In the genomic region with DNA sequence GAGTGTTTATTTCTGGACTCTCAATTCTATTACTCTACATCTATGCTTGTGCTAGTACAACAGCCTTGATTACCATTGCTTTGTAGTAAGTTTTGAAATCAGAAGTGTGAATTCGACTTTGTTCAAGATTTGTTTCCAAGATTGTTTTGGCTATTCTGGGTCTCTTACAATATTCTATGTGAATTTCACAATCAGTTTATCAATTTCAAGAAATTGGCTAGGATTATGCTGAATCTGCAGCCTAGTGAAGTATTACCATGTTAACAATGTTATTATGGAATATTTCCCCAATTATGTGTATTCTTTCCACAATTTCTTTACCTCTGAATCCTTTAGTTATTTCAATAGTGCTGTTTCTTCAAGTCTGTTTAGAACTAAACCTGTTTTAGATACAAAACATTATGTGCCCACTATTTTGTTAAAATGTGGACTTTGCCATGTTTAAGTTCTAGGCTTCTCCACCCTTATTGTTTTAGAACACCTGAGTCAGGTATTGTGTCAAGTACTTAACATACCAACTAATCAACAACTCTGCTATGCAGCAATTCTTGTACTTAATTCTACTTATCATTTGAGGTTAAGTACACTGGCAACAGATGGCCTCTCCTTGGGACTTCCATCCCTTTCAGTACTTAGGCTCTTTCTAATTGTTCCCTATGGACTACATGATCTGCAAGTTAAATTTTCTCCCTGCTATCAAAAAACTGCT, we compare ENCODE assay signal across 13 cellular contexts. TPM values are rescaled to one million over a fixed set of nuclear protein-coding genes. Genes with fewer than 3 reads are reported as not detected.
DNase-seq lines count a peak whose midpoint lies in the region; ATAC-seq and TF ChIP-seq lines count a peak whose summit lies in the region.
"Had no signal": no experiment of that assay in that cellular context is flagged by ENCODE, and none has a peak within 500 bp of the region (broad histone marks: within the 10 kb centered on the region; RNA-seq: fewer than 3 reads in every experiment).

No MANE protein-coding gene starts in this region.

- no peak overlapping the region for H4K8ac ChIP-seq in mesendoderm (ENCODE audit: low read depth, low read length)

- H3K56ac ChIP-seq in mesendoderm (ENCODE audit: low read length), result no peak overlapping the region

- intact Hi-C loops in HCT116 (cut with micrococcal nuclease), result no loop called here

- H3K9ac ChIP-seq in HCT116 (ENCODE audit: low read length), result no peak overlapping the region
- no peak overlapping the region for H3K9ac ChIP-seq in SK-N-MC (ENCODE audit: insufficient read length)
- no peak overlapping the region for H3K9ac ChIP-seq in mesendoderm (ENCODE audit: low read length)

- H3K4me1 ChIP-seq in HCT116 (ENCODE audit: control insufficient read depth in 1 of 2, insufficient read depth in 2 of 2, low read length in 2 of 2) (no peaks in the 10 kb centered on the region), mesendoderm (ENCODE audit: control insufficient read depth, low read depth, low read length) (no peaks in the 10 kb centered on the region)
- H3K4me1 ChIP-seq: testis had no signal

- H3K18ac ChIP-seq in mesendoderm (ENCODE audit: low read length), result no peak overlapping the region

- peak; percentile 18; the same call in 1 of the 2 replicates for ATAC-seq in HCT116

- no peak overlapping the region for H2BK5ac ChIP-seq in mesendoderm (ENCODE audit: low read length)

- H2BK120ac ChIP-seq in mesendoderm (ENCODE audit: low read depth, low read length), result no peak overlapping the region

- no peak overlapping the region for H2AFZ ChIP-seq in HCT116 (ENCODE audit: low read depth, low read length, poor library complexity, severe bottlenecking)

- H3K79me1 ChIP-seq in mesendoderm (ENCODE audit: low read length), result peaks cover 3% of the 10 kb centered on the region

- H3K27me3 ChIP-seq in HCT116 (ENCODE audit: insufficient read depth, low read length) (no peaks in the 10 kb centered on the region), mesendoderm (ENCODE audit: insufficient read depth, low read length, poor library complexity) (no peaks in the 10 kb centered on the region), MG63 (no peaks in the 10 kb centered on the region)
- H3K27me3 ChIP-seq: sigmoid colon, testis had no signal

- WGBS in mesendoderm (ENCODE audit: extremely low coverage, insufficient coverage, low lambda C conversion rate), result no CpG with 5 or more reads among the region's 1 CpG

- peaks cover 32% of the 10 kb centered on the region; the same call in 1 of the 2 replicates for H4K20me1 ChIP-seq in HCT116 (ENCODE audit: insufficient read depth)

- no peak overlapping the region for H3K4ac ChIP-seq in mesendoderm (ENCODE audit: low read depth, low read length)

- no peak overlapping the region for H3K27ac ChIP-seq in HCT116 (ENCODE audit: low read depth, low read length)
- peak overlapping the region; percentile 63 for H3K27ac ChIP-seq in SK-N-MC
- H3K27ac ChIP-seq in mesendoderm (ENCODE audit: low read depth, low read length), result no peak overlapping the region
- H3K27ac ChIP-seq: sigmoid colon, testis had no signal

- no peak overlapping the region for H3K4me2 ChIP-seq in HCT116 (ENCODE audit: low read length)
- no peak overlapping the region for H3K4me2 ChIP-seq in mesendoderm (ENCODE audit: low read length)

- no peaks in the 10 kb centered on the region for H3K9me2 ChIP-seq in HCT116 (ENCODE audit: insufficient read depth)

- TF ChIP-seq POLR2A in HCT116 (IDR thresholded peaks at IDR 0.05; ENCODE audit: borderline replicate concordance, extremely low read depth, insufficient read depth, insufficient read length), result no peak

- H3K4me3 ChIP-seq in HCT116 (replicated peaks in 1 of 2; ENCODE audit: low read depth in 1 of 2, low read length in 2 of 2), result no peak overlapping the region
- H3K4me3 ChIP-seq in SK-N-MC, result no peak overlapping the region
- no peak overlapping the region for H3K4me3 ChIP-seq in mesendoderm (ENCODE audit: low read length)
- H3K4me3 ChIP-seq in MG63, result no peak overlapping the region
- H3K4me3 ChIP-seq: sigmoid colon, testis had no signal

- H3K36me3 ChIP-seq in HCT116 (ENCODE audit: control insufficient read depth in 1 of 2, insufficient read depth in 2 of 2, low read length in 2 of 2) (peaks cover 29 to 34% of the 10 kb centered on the region in 2 experiments), SK-N-MC (ENCODE audit: insufficient read depth, low read length) (peaks cover 37% of the 10 kb centered on the region), mesendoderm (ENCODE audit: control insufficient read depth, insufficient read depth, low read length) (peaks cover 12% of the 10 kb centered on the region), MG63 (peaks cover 43% of the 10 kb centered on the region)

- no peak overlapping the region for H3K23ac ChIP-seq in mesendoderm (ENCODE audit: low read length)

- TSS peak; percentile 9 for BruUV-seq in HCT116 (replicated peaks; lab: Mats Ljungman, UMichigan)

- H2BK15ac ChIP-seq in mesendoderm (replicated peaks; ENCODE audit: low read depth), result no peak overlapping the region

- CTCF ChIA-PET in HCT116 (lab: Charles Lee), result interaction anchor here (1.7 kb wide), 1 partner anchor 321 kb away, joined by 3 read pairs; no protein-coding TSS in a partner anchor

- no peak overlapping the region for H4K5ac ChIP-seq in mesendoderm (ENCODE audit: low read length)

- H3K79me2 ChIP-seq in HCT116 (ENCODE audit: insufficient read depth, low read length) (peaks cover 16% of the 10 kb centered on the region), mesendoderm (ENCODE audit: control insufficient read depth, insufficient read depth, low read length) (peaks cover 4% of the 10 kb centered on the region)

- no peak for TF ChIP-seq RAD21 in HCT116 (IDR thresholded peaks at IDR 0.05; ENCODE audit: low read depth)

- POLR2A ChIA-PET in HCT116 (lab: Charles Lee), result no interaction called here

- no peak overlapping the region for H2AK5ac ChIP-seq in mesendoderm (ENCODE audit: low read length)

- H3K9me3 ChIP-seq in HCT116 (ENCODE audit: control insufficient read depth in 1 of 2, insufficient read depth in 1 of 2, low read depth in 1 of 2, low read length in 2 of 2), result no peaks in the 10 kb centered on the region
- H3K9me3 ChIP-seq in SK-N-MC (ENCODE audit: low read depth, low read length), result no peaks in the 10 kb centered on the region
- no peaks in the 10 kb centered on the region for H3K9me3 ChIP-seq in MG63
- H3K9me3 ChIP-seq: sigmoid colon, testis had no signal

- RAD21 ChIA-PET in HCT116 (lab: Charles Lee; ENCODE audit: low non-redundant PET in 1 of 2, low total read pairs in 2 of 2, uncharacterized antibody in 2 of 2, unreplicated experiment in 2 of 2), result no interaction called here

- peak; percentile 14 for DNase-seq in NCI-H1092 treated with DMSO at 0.1 percent for 48 hours (lab: John Stamatoyannopoulos, UW)
- no peak for DNase-seq in NCI-H1092 (lab: John Stamatoyannopoulos, UW)
- no peak for DNase-seq in HCT116 (ENCODE audit: low read depth, low spot score)
- DNase-seq in SK-N-MC (ENCODE audit: low read depth, low spot score), result no peak
- peak; percentile 39 for DNase-seq in mesendoderm
- DNase-seq in stimulated activated CD4-positive, alpha-beta T cell treated with anti-CD3 and anti-CD28 coated beads, Interleukin-2, amount 100 ng/mL, for 24 hours, result no peak
- DNase-seq in MG63, result no peak
- DNase-seq in mesenteric fat pad (ENCODE audit: low spot score), result no peak
- DNase-seq: activated CD4-positive, alpha-beta T cell treated with anti-CD3 and anti-CD28 coated beads, Interleukin-2, amount 50 U/mL, for 48 hours; NCI-H1694 treated with DMSO at 0.1 percent for 48 hours; sigmoid colon; T-helper 2 cell; testis had no signal

- TF ChIP-seq CTCF in HCT116 (IDR thresholded peaks at IDR 0.05 in 2 of 3, conservative IDR thresholded peaks at IDR 0.05 in 1 of 3; ENCODE audit: borderline replicate concordance in 1 of 3, insufficient read depth in 1 of 3, low read depth in 2 of 3, low read length in 2 of 3), result no peak

TF ChIP-seq in HCT116, 20 proteins besides CTCF, POLR2A, EP300 and RAD21:
- TF ChIP-seq EGR1 (IDR thresholded peaks at IDR 0.05; ENCODE audit: low read depth), result peak; percentile 16; the same call in 1 of the 2 replicates
- no peak; the same call in 1 of the 2 replicates for TF ChIP-seq SIN3A (IDR thresholded peaks at IDR 0.05; ENCODE audit: low read depth)
TF ChIP-seq in HCT116: peak in this region for 1.

RNA-seq across cellular contexts. Expression of a gene that starts 19.3 kb away (rescaled TPM):
- total RNA-seq in HCT116 (2021; ENCODE audit: unreplicated experiment) (327 TPM), mesenteric fat pad (205 TPM)
- polyA plus RNA-seq in HCT116 (2012), result 160 and 174 TPM in 2 replicates
- polyA plus RNA-seq in mesendoderm (2013, experiment 1 of 2), result 424 TPM
- polyA plus RNA-seq in mesendoderm (2013, experiment 2 of 2), result 420 TPM
- 232 and 410 TPM in 2 replicates for total RNA-seq in MG63 (2014; rRNA removed; shearing (Covaris generic); ENCODE audit: low replicate concordance)

Comparison
In these comparisons a context has a peak if more than half of its experiments do, and no peak if none do; other contexts are left out.
1. DNase-seq: peak in NCI-H1092 treated with DMSO at 0.1 percent for 48 hours (single experiment) and mesendoderm (single experiment); none in NCI-H1092 (single experiment), HCT116 (single experiment), SK-N-MC (single experiment), stimulated activated CD4-positive, alpha-beta T cell treated with anti-CD3 and anti-CD28 coated beads, Interleukin-2, amount 100 ng/mL, for 24 hours (0 of 2), MG63 (single experiment) and mesenteric fat pad (single experiment).